8 cellular contexts compared by ENCODE assay signal in the genomic region with DNA sequence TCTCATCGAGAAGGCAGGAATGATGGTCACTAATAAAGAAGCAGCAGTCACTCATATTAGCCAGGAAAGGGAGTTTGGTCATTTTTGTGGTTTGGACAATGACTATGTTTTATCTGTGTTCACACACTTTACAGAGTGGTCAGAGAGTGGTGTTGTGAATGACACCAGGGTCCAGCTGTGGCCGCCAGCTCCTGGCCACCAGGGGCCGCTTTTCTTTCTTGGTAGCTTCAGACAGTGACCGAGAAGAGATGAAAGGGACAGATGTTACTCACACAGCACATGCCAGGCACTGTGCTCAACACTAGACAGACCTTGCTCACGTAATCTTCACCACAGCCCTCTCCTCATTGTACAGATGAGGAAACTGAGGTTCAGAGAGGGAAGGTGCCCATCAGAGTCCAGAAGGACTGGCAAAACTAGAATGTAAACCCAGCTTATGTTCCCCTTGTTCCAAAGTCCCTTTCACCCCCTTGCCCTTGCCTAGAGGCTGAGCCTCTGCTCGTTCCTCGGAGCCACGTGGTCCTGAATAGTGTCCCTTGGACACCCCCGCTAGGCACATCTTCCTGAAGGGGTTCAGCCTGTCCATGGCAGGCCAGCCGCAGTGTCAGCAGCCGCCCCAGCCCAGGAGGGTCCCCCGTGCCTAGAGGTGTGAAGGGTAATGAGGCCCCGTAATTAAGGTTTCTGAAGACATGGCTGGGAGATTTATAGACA. TPM values are rescaled to one million over a fixed set of nuclear protein-coding genes. Genes with fewer than 3 reads are reported as not detected.
DNase-seq lines count a peak whose midpoint lies in the region; TF ChIP-seq lines count a peak whose summit lies in the region.

No MANE protein-coding gene starts in this region.

- no peak for TF ChIP-seq POLR2A in lower leg skin (IDR thresholded peaks at IDR 0.05)

- intact Hi-C loops in left ventricle myocardium inferior (cut with micrococcal nuclease) (no loop called here), lower leg skin (cut with DNase I; ENCODE audit: low total_unique reads) (no loop called here)

- DNase-seq in AG08395 (ENCODE audit: low spot score) (peak; percentile 61), H7 (peak; percentile 89), RWPE1 (ENCODE audit: low spot score) (peak; percentile 29), left ventricle myocardium inferior (no peak), lower leg skin (ENCODE audit: low spot score in 2 of 2) (no peak), NCI-H526 treated with DMSO at 0.1 percent for 48 hours (lab: John Stamatoyannopoulos, UW) (no peak), NCI-H1930 (lab: John Stamatoyannopoulos, UW) (no peak), ureter (ENCODE audit: low spot score) (no peak)

- WGBS in lower leg skin, 2 donors = 69 to 77% methylated on average over 12 to 13 of the region's 13 CpGs

- TF ChIP-seq CTCF in RWPE1 (conservative IDR thresholded peaks at IDR 0.05; ENCODE audit: low read depth) = peak; percentile 62
- peak; percentile 68 for TF ChIP-seq CTCF in left ventricle myocardium inferior (IDR thresholded peaks at IDR 0.05; ENCODE audit: borderline replicate concordance)
- no peak for TF ChIP-seq CTCF in lower leg skin (IDR thresholded peaks at IDR 0.05)

- no peak overlapping the region for H3K4me3 ChIP-seq in H7 (ENCODE audit: insufficient read depth, low read depth, low read length)
- H3K4me3 ChIP-seq in left ventricle myocardium inferior = no peak overlapping the region
- no peak overlapping the region for H3K4me3 ChIP-seq in lower leg skin (ENCODE audit: low read depth, poor library complexity, severe bottlenecking)

- H3K27me3 ChIP-seq in H7 (ENCODE audit: control insufficient read depth, insufficient read depth, low read length) (peaks cover 3% of the 10 kb centered on the region; the same call in 1 of the 2 replicates), left ventricle myocardium inferior (ENCODE audit: low read depth) (peaks cover 42% of the 10 kb centered on the region)

- H3K27ac ChIP-seq in RWPE1 (no peak overlapping the region), left ventricle myocardium inferior (replicated peaks) (no peak overlapping the region)

- H3K36me3 ChIP-seq in H7 (replicated peaks; ENCODE audit: control insufficient read depth, insufficient read depth, low read length) (no peaks in the 10 kb centered on the region), left ventricle myocardium inferior (no peaks in the 10 kb centered on the region)

- H3K4me1 ChIP-seq in left ventricle myocardium inferior = peaks cover 26% of the 10 kb centered on the region

- no peaks in the 10 kb centered on the region for H3K9me3 ChIP-seq in left ventricle myocardium inferior (replicated peaks)

- CTCF ChIA-PET in RWPE1 (lab: Yijun Ruan, JAX) = interaction anchor here (0.5 to 4.6 kb wide), 4 partner anchors 9 to 520 kb away, joined by 3 to 29 read pairs (median 7); no protein-coding TSS in a partner anchor

- POLR2A ChIA-PET in RWPE1 (lab: Yijun Ruan, JAX; ENCODE audit: low non-redundant PET) = no interaction called here

RNA-seq across cellular contexts. Expression of gene CYP11A1, which starts 55.6 kb away (rescaled TPM):
- total RNA-seq in H7 (2014; rRNA removed; shearing (Covaris generic)) = 5.2 and 5.6 TPM in 2 replicates
- total RNA-seq in left ventricle myocardium inferior (0.27 TPM), lower leg skin (under 1 TPM in 3 of 4 donors, not detected in 1; 0.34 to 0.75 (median 0.49) TPM), ureter (2.4 TPM)

Comparison
In these comparisons a context has a peak if more than half of its experiments do, and no peak if none do; other contexts are left out.
1. DNase-seq: peak in AG08395 (single experiment), H7 (single experiment) and RWPE1 (single experiment); none in left ventricle myocardium inferior (single experiment), lower leg skin (0 of 2), NCI-H526 treated with DMSO at 0.1 percent for 48 hours (single experiment), NCI-H1930 (0 of 2) and ureter (single experiment).
2. CTCF ChIP-seq: peak in RWPE1 (single experiment) and left ventricle myocardium inferior (single experiment); none in lower leg skin (0 of 3).